In the genomic region with DNA sequence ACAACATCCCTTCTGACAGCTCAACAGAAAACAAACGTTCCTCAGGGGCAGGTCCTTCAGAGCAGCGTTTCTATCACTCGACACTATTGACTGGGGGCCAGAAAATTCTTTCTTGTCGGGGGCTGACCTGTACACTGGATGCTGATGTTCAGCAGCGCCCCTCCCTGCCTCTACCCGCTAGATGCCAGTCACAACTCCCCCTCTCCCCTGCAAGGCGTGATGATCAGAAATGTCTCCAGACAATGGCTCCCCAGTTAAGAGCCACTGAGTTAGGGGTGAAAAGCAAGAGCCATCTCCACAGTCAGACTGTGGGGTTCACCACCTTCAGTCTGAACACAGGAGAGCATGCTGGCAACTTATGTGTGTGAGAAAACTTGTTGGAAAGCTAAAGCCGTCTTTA, we compare ENCODE assay signal across 15 cellular contexts. TPM values are rescaled to one million over a fixed set of nuclear protein-coding genes. Genes with fewer than 3 reads are reported as not detected.
DNase-seq lines count a peak whose midpoint lies in the region; ATAC-seq, FAIRE-seq and TF ChIP-seq lines count a peak whose summit lies in the region.
"Had no signal": no experiment of that assay in that cellular context is flagged by ENCODE, and none has a peak within 500 bp of the region (broad histone marks: within the 10 kb centered on the region; RNA-seq: fewer than 3 reads in every experiment).

No MANE protein-coding gene starts in this region.

- no peaks in the 10 kb centered on the region for H3K36me3 ChIP-seq in H1 (ENCODE audit: control insufficient read depth in 2 of 4, insufficient read depth in 4 of 4, low read length in 3 of 4)
- no peaks in the 10 kb centered on the region for H3K36me3 ChIP-seq in psoas muscle (ENCODE audit: insufficient read depth in 1 of 2, low read depth in 1 of 2)
- H3K36me3 ChIP-seq: gastroesophageal sphincter, suprapubic skin had no signal

- peaks cover 10 to 92% of the 10 kb centered on the region in 2 experiments; a peak in 3 of 4 replicates for H3K79me2 ChIP-seq in H1 (ENCODE audit: control insufficient read depth in 1 of 2, insufficient read depth in 2 of 2, low read length in 2 of 2)

- peaks cover 94% of the 10 kb centered on the region for H3K4me1 Mint-ChIP-seq in activated CD4-positive, alpha-beta T cell treated with anti-CD3 and anti-CD28 coated beads for 36 hours
- H3K4me1 Mint-ChIP-seq in T-cell, result peaks cover 91 to 96% (median 95%) of the 10 kb centered on the region in 3 donors

- intact Hi-C loops in activated CD4-positive, alpha-beta T cell treated with anti-CD3 and anti-CD28 coated beads for 36 hours (cut with DNase I, micrococcal nuclease), result loop anchor here in 1 of 2 experiments (2.0 kb wide), 1 partner anchor 31 kb away; no protein-coding TSS in a partner anchor
- intact Hi-C loops in psoas muscle (cut with DNase I), result loop anchor here (5.0 kb wide), 2 partner anchors 36 to 41 kb away; partner anchors contain the start of gene SERINC5 (in 1 of the 2)

- no peak overlapping the region; a peak in 1 of 7 replicates for H3K9ac ChIP-seq in H1 (replicated peaks in 1 of 4; ENCODE audit: extremely low read depth in 1 of 4, low read depth in 3 of 4, low read length in 3 of 4)

- H3K4me1 ChIP-seq in H1 (replicated peaks in 1 of 4; ENCODE audit: control insufficient read depth in 3 of 4, insufficient read depth in 4 of 4, low read length in 3 of 4) (peaks cover 6 to 20% (median 10%) of the 10 kb centered on the region in 4 experiments), psoas muscle (peaks cover 20% of the 10 kb centered on the region)

- H3K4me2 ChIP-seq in H1 (ENCODE audit: insufficient read depth in 1 of 2, low read depth in 2 of 2, low read length in 2 of 2), result no peak overlapping the region

- no peak overlapping the region for H3K56ac ChIP-seq in H1 (replicated peaks; ENCODE audit: insufficient read length, low read depth, low read length)

- H3K23ac ChIP-seq in H1 (ENCODE audit: insufficient read length), result no peak overlapping the region

- H3K27ac Mint-ChIP-seq in activated CD4-positive, alpha-beta T cell treated with anti-CD3 and anti-CD28 coated beads for 36 hours, result peak overlapping the region; percentile 91
- H3K27ac Mint-ChIP-seq in T-cell, result peak overlapping the region; percentile 92

- H2BK15ac ChIP-seq in H1 (ENCODE audit: low read length), result 0 out of 2 replicates have a peak overlapping the region, but pooled peaks have one; percentile 50

- H4K91ac ChIP-seq in H1 (replicated peaks; ENCODE audit: insufficient read length, low read length), result no peak overlapping the region

- H3K4me3 Mint-ChIP-seq in activated CD4-positive, alpha-beta T cell treated with anti-CD3 and anti-CD28 coated beads for 36 hours, result peak overlapping the region; percentile 42
- H3K4me3 Mint-ChIP-seq in T-cell, result peak overlapping the region; percentile 62 to 74 (median 64)

- H3K27ac ChIP-seq in H1 (ENCODE audit: low read depth, low read length) (no peak overlapping the region), psoas muscle (peak overlapping the region; percentile 25)
- H3K27ac ChIP-seq: suprapubic skin had no signal

- ATAC-seq in activated CD4-positive, alpha-beta T cell treated with anti-CD3 and anti-CD28 coated beads for 36 hours, result no peak
- ATAC-seq in T-cell (replicated peaks in 1 of 4), result peak in 1 of 4 experiments; percentile 26
- peak in 1 of 4 donors; percentile 5 for ATAC-seq in psoas muscle
- ATAC-seq in GM21825 (IDR thresholded peaks at IDR 0.05; ENCODE audit: unreplicated experiment), result no peak
- ATAC-seq: gastroesophageal sphincter had no signal

- no peak overlapping the region for H2BK120ac ChIP-seq in H1 (replicated peaks; ENCODE audit: low read depth, low read length)

- no peak overlapping the region for H3K14ac ChIP-seq in H1 (ENCODE audit: insufficient read length)

- H3K4ac ChIP-seq in H1 (replicated peaks; ENCODE audit: insufficient read length, low read depth, low read length), result no peak overlapping the region

- no peak overlapping the region for H2BK20ac ChIP-seq in H1 (ENCODE audit: low read length)

- no peaks in the 10 kb centered on the region for H3K23me2 ChIP-seq in H1 (ENCODE audit: low read depth, low read length)

- H2AFZ ChIP-seq in H1 (ENCODE audit: low read length), result no peak overlapping the region

- TF ChIP-seq CTCF in H1 (IDR thresholded peaks at IDR 0.05; ENCODE audit: control extremely low read depth in 1 of 3, insufficient read depth in 1 of 3, low read depth in 1 of 3, low read length in 3 of 3) (no peak), psoas muscle (IDR thresholded peaks at IDR 0.05) (no peak)

- peak overlapping the region; percentile 12; the same call in 1 of the 2 replicates for H2BK12ac ChIP-seq in H1 (ENCODE audit: low read depth, low read length)

- no peaks in the 10 kb centered on the region for H3K9me3 ChIP-seq in H1 (ENCODE audit: insufficient read depth in 2 of 2, low read depth in 1 of 2, low read length in 1 of 2)
- H3K9me3 ChIP-seq in psoas muscle, result no peaks in the 10 kb centered on the region
- H3K9me3 ChIP-seq: gastroesophageal sphincter, suprapubic skin had no signal

- H4K20me1 ChIP-seq in H1 (replicated peaks in 1 of 2; ENCODE audit: control insufficient read depth in 1 of 2, insufficient read depth in 2 of 2, low read length in 2 of 2), result peaks cover 15 to 16% of the 10 kb centered on the region in 2 experiments

- WGBS in H1 (ENCODE audit: extremely low coverage in 1 of 2, insufficient coverage in 1 of 2, insufficient read length in 1 of 2, insufficient replicate concordance in 2 of 2, low coverage in 1 of 2, low lambda C conversion rate in 2 of 2, missing lambda C conversion rate in 1 of 2), 2 experiments, result 86% methylated on average over 8 of the region's 8 CpGs; no CpG with 5 or more reads in 1 of the 2 experiments
- 60 to 65% (median 60%) methylated on average over 8 of the region's 8 CpGs for WGBS in psoas muscle, 3 donors

- H3K27me3 ChIP-seq in H1 (replicated peaks in 1 of 4; ENCODE audit: control insufficient read depth in 3 of 4, extremely low read depth in 1 of 4, insufficient read depth in 3 of 4, low read length in 3 of 4) (no peaks in the 10 kb centered on the region), psoas muscle (ENCODE audit: insufficient read depth in 3 of 3, low read length in 2 of 3) (no peaks in the 10 kb centered on the region)
- H3K27me3 ChIP-seq: gastroesophageal sphincter, suprapubic skin had no signal

- POLR2A ChIA-PET in activated CD4-positive, alpha-beta T cell treated with anti-CD3 and anti-CD28 coated beads for 36 hours (lab: Charles Lee), result no interaction called here
- POLR2A ChIA-PET in T-cell (lab: Charles Lee) (no interaction called here), H1 (lab: Charles Lee; ENCODE audit: partially characterized antibody) (interaction anchor here (1.2 to 9.1 kb wide), 6 partner anchors 11 to 41 kb away, joined by 3 to 44 read pairs (median 6); partner anchors contain the start of gene SERINC5)

- H2BK5ac ChIP-seq in H1 (ENCODE audit: low read depth, low read length), result no peak overlapping the region

- FAIRE-seq in H1 (lab: Jason Lieb, UNC), result no peak
- FAIRE-seq: kidney had no signal

- H3K27me3 Mint-ChIP-seq in activated CD4-positive, alpha-beta T cell treated with anti-CD3 and anti-CD28 coated beads for 36 hours, result no peaks in the 10 kb centered on the region
- no peaks in the 10 kb centered on the region for H3K27me3 Mint-ChIP-seq in T-cell

- no peak for DNase-seq in activated CD4-positive, alpha-beta T cell treated with anti-CD3 and anti-CD28 coated beads for 36 hours
- no peak for DNase-seq in activated CD4-positive, alpha-beta T cell treated with anti-CD3 and anti-CD28 coated beads, Interleukin-2, amount 50 U/mL, for 48 hours
- no peak for DNase-seq in T-cell
- no peak for DNase-seq in H1 (ENCODE audit: low read depth in 1 of 2, low spot score in 2 of 2)
- DNase-seq in psoas muscle, result no peak
- DNase-seq in NCI-H510A (lab: John Stamatoyannopoulos, UW), result no peak
- no peak for DNase-seq in NCI-H2196 treated with DMSO at 0.1 percent for 48 hours (lab: John Stamatoyannopoulos, UW; ENCODE audit: unreplicated experiment)
- DNase-seq: 8988T, COR-L47, kidney, NCI-H510A treated with DMSO at 0.1 percent for 48 hours, T-helper 9 cell had no signal

- no peak overlapping the region for H3K4me3 ChIP-seq in H1 (ENCODE audit: extremely low read depth in 1 of 4, insufficient read depth in 2 of 4, low read depth in 3 of 4, low read length in 4 of 4)
- H3K4me3 ChIP-seq in psoas muscle, result no peak overlapping the region
- H3K4me3 ChIP-seq: gastroesophageal sphincter, suprapubic skin had no signal

- no peak for TF ChIP-seq EP300 in H1 (IDR thresholded peaks at IDR 0.05; ENCODE audit: borderline replicate concordance in 1 of 2, low read depth in 2 of 2, low read length in 2 of 2)

- CTCF ChIA-PET in activated CD4-positive, alpha-beta T cell treated with anti-CD3 and anti-CD28 coated beads for 36 hours (lab: Charles Lee), result interaction anchor here (0.6 to 2.4 kb wide), 3 partner anchors 11 to 90 kb away, joined by 3 to 12 read pairs (median 3); no protein-coding TSS in a partner anchor
- CTCF ChIA-PET in T-cell (lab: Charles Lee), result interaction anchor here (0.6 to 1.0 kb wide), 2 partner anchors 11 to 12 kb away, joined by 3 to 5 read pairs; no protein-coding TSS in a partner anchor
- CTCF ChIA-PET in H1 (lab: Charles Lee; ENCODE audit: partially characterized antibody), result interaction anchor here (0.7 to 1.9 kb wide), 2 partner anchors 23 to 93 kb away, joined by 3 to 4 read pairs; no protein-coding TSS in a partner anchor

- no peak overlapping the region for H4K8ac ChIP-seq in H1 (ENCODE audit: extremely low read depth, insufficient read depth, low read length)

- no peak overlapping the region for H4K5ac ChIP-seq in H1 (ENCODE audit: insufficient read length, low read depth, low read length)

- peaks cover 25% of the 10 kb centered on the region for H3K36me3 Mint-ChIP-seq in activated CD4-positive, alpha-beta T cell treated with anti-CD3 and anti-CD28 coated beads for 36 hours (ENCODE audit: low read depth)
- peaks cover 26% of the 10 kb centered on the region for H3K36me3 Mint-ChIP-seq in T-cell

- H3K18ac ChIP-seq in H1 (ENCODE audit: extremely low read depth, low read length), result no peak overlapping the region; the same call in 1 of the 2 replicates

- H3K79me1 ChIP-seq in H1 (ENCODE audit: low read depth, low read length), result peaks cover 32% of the 10 kb centered on the region

- TF ChIP-seq POLR2A in H1 (IDR thresholded peaks at IDR 0.05; ENCODE audit: control extremely low read depth in 1 of 2, low read depth in 2 of 2, low read length in 2 of 2), result no peak

- H3K9me3 Mint-ChIP-seq in activated CD4-positive, alpha-beta T cell treated with anti-CD3 and anti-CD28 coated beads for 36 hours (ENCODE audit: low read depth), result peaks cover 3% of the 10 kb centered on the region
- H3K9me3 Mint-ChIP-seq in T-cell, result peaks cover 0 to 5% (median 0%) of the 10 kb centered on the region in 3 donors

- TF ChIP-seq RAD21 in H1 (IDR thresholded peaks at IDR 0.05 in 1 of 2, conservative IDR thresholded peaks at IDR 0.05 in 1 of 2; ENCODE audit: low read depth in 2 of 2, low read length in 2 of 2), result no peak

- H2AK5ac ChIP-seq in H1 (ENCODE audit: low read depth, low read length), result peak overlapping the region; percentile 67; the same call in 1 of the 2 replicates

RNA-seq across cellular contexts. Expression of gene SERINC5, which starts 39.8 kb away (rescaled TPM):
- 10 to 100 TPM; 28.1 to 36.0 TPM for total RNA-seq in activated CD4-positive, alpha-beta T cell treated with anti-CD3 and anti-CD28 coated beads for 36 hours
- total RNA-seq in T-cell (100 to 1,000 TPM; 109 to 170 (median 112) TPM), psoas muscle (1 to 10 TPM; 2.7 to 8.6 (median 4.3) TPM)
- 144 and 149 TPM in 2 replicates for total RNA-seq in H1 (2021; fragmentation: NEBNext Ultra II Directional; extraction: Animal tissue kit (Norgen Biotek cat#: 25700))
- polyA plus RNA-seq in H1 (2011; rRNA removed) (27.2 and 32.2 TPM in 2 replicates), psoas muscle (1 to 10 TPM in 2 of 3 donors, under 1 TPM in 1; 0.70 to 1.8 (median 1.7) TPM)
- 34.6 TPM for polyA plus RNA-seq in H1 (2011; cell fraction: cytosol; rRNA removed)
- polyA plus RNA-seq in H1 (2011; cell fraction: nucleus; rRNA removed), result 31.3 TPM
- 36.8 to 55.0 TPM (median 47.7 TPM) in 4 replicates for polyA plus RNA-seq in H1 (2012, experiment 1 of 2)
- 5.6 TPM for polyA plus RNA-seq in H1 (2012, experiment 2 of 2)
- polyA plus RNA-seq in H1 (2013, experiment 1 of 2), result 97.2 TPM
- 109 TPM for polyA plus RNA-seq in H1 (2013, experiment 2 of 2)
- polyA minus RNA-seq in H1 (2011; rRNA and poly(A)+ RNA removed), result 121 and 134 TPM in 2 replicates
- polyA minus RNA-seq in H1 (2011; cell fraction: cytosol; rRNA and poly(A)+ RNA removed), result 58.9 TPM
- 62.1 TPM for polyA minus RNA-seq in H1 (2011; cell fraction: nucleus; rRNA and poly(A)+ RNA removed)
